ENCODE assay signal across 8 cellular contexts in genomic region chr15:95259513-95259912, GRCh38.
DNase-seq lines count a peak whose midpoint lies in the region; ATAC-seq and TF ChIP-seq lines count a peak whose summit lies in the region.

No MANE protein-coding gene starts in this region.

- no peaks in the 10 kb centered on the region for H3K9me3 Mint-ChIP-seq in HFFc6
- H3K9me3 Mint-ChIP-seq in central memory CD8-positive, alpha-beta T cell, result no peaks in the 10 kb centered on the region

- peaks cover 68% of the 10 kb centered on the region for H3K4me1 Mint-ChIP-seq in HFFc6 (ENCODE audit: low read depth)
- H3K4me1 Mint-ChIP-seq in central memory CD8-positive, alpha-beta T cell, result no peaks in the 10 kb centered on the region

- H3K27ac Mint-ChIP-seq in HFFc6, result no peak overlapping the region
- H3K27ac Mint-ChIP-seq in central memory CD8-positive, alpha-beta T cell (ENCODE audit: low read depth), result no peak overlapping the region

- no peaks in the 10 kb centered on the region for H3K27me3 Mint-ChIP-seq in HFFc6 (ENCODE audit: insufficient read depth)
- H3K27me3 Mint-ChIP-seq in central memory CD8-positive, alpha-beta T cell, result peaks cover 62% of the 10 kb centered on the region

- no peak overlapping the region for H3K27ac ChIP-seq in VCaP

- H3K36me3 Mint-ChIP-seq in HFFc6 (ENCODE audit: low read depth), result no peaks in the 10 kb centered on the region
- no peaks in the 10 kb centered on the region for H3K36me3 Mint-ChIP-seq in central memory CD8-positive, alpha-beta T cell (ENCODE audit: insufficient read depth)

- DNase-seq in ELF-1 (ENCODE audit: low read depth, low spot score) (peak; percentile 80), HFFc6 (peak; percentile 69), NCI-H2107 (lab: John Stamatoyannopoulos, UW) (peak; percentile 42), left colon (peak; percentile 34 to 46)
- peak; percentile 18 for DNase-seq in central memory CD8-positive, alpha-beta T cell (ENCODE audit: low spot score in 2 of 2)
- DNase-seq in stimulated activated CD4-positive, alpha-beta T cell treated with anti-CD3 and anti-CD28 coated beads, Interleukin-4, amount 100 ng/mL, for 48 hours (ENCODE audit: low read depth in 2 of 2), result peak; percentile 14 to 23

- ATAC-seq in central memory CD8-positive, alpha-beta T cell (replicated peaks; ENCODE audit: extremely low read depth, poor library complexity, severe bottlenecking), result no peak
- ATAC-seq in left colon (peak; percentile 52), HG03108 (IDR thresholded peaks at IDR 0.05; ENCODE audit: unreplicated experiment) (no peak)

- TF ChIP-seq CTCF in HFFc6 (IDR thresholded peaks at IDR 0.05) (peak; percentile 97), VCaP (conservative IDR thresholded peaks at IDR 0.05) (peak; percentile 91)

- intact Hi-C loops in left colon (cut with DNase I, micrococcal nuclease), result loop anchor here in 1 of 2 donors (10.0 kb wide), 2 partner anchors 1065 to 1975 kb away; no protein-coding TSS in a partner anchor

- H3K4me3 Mint-ChIP-seq in HFFc6, result no peak overlapping the region
- no peak overlapping the region for H3K4me3 Mint-ChIP-seq in central memory CD8-positive, alpha-beta T cell

Comparison
In these comparisons a context has a peak if more than half of its experiments do, and no peak if none do; other contexts are left out.
1. DNase-seq: peak in every context shown above with its lines; median percentile 80 in ELF-1; 69 in HFFc6; 42 in NCI-H2107; 40 in left colon; 18 in stimulated activated CD4-positive, alpha-beta T cell treated with anti-CD3 and anti-CD28 coated beads, Interleukin-4, amount 100 ng/mL, for 48 hours; 18 in central memory CD8-positive, alpha-beta T cell.